In genomic region chr13:44259045-44260042, GRCh38 we compare ENCODE assay signal across 8 cellular contexts.
A peak's percentile ranks its signal among the peaks of the same experiment; 100 is the strongest.
DNase-seq lines count a peak whose midpoint lies in the region; ATAC-seq, FAIRE-seq and TF ChIP-seq lines count a peak whose summit lies in the region.

No MANE protein-coding gene starts in this region.

- DNase-seq in UCSD-AML1 (lab: John Stamatoyannopoulos, UW; ENCODE audit: unreplicated experiment) (peak; percentile 71), brain microvascular endothelial cell (peak; percentile 89), pancreas (peak in 1 of 6 donors; percentile 37), NCI-H2029 (lab: John Stamatoyannopoulos, UW) (no peak), mucosa of gallbladder (ENCODE audit: low spot score) (no peak)

- WGBS in pancreas, 2 donors = 67 to 81% methylated on average over 12 of the region's 12 CpGs

- in situ Hi-C loops in brain microvascular endothelial cell (cut with HindIII; ENCODE audit: low pct_ligation_motif_present, low sequenced_read_pairs) = no loop called here

- H3K9me3 ChIP-seq in BLaER1 treated with 17β-estradiol and CSF1 and Interleukin-3, amounts not matched to agents 10 nM and 100 nM (replicated peaks in 1 of 11) = peaks cover 0 to 2% (median 0%) of the 10 kb centered on the region in 11 experiments; a peak in 2 of 22 replicates
- no peaks in the 10 kb centered on the region for H3K9me3 ChIP-seq in pancreas

- H3K4me2 ChIP-seq in BLaER1 treated with 17β-estradiol and CSF1 and Interleukin-3, amounts not matched to agents 10 nM and 100 nM = peak overlapping the region; percentile 69 to 90 (median 78)

- peak overlapping the region; percentile 41 to 76 (median 66); a peak in 21 of 22 replicates for H3K9ac ChIP-seq in BLaER1 treated with 17β-estradiol and CSF1 and Interleukin-3, amounts not matched to agents 10 nM and 100 nM

- H3K27me3 ChIP-seq in BLaER1 treated with 17β-estradiol and CSF1 and Interleukin-3, amounts not matched to agents 10 nM and 100 nM = no peaks in the 10 kb centered on the region
- H3K27me3 ChIP-seq in brain microvascular endothelial cell (replicated peaks) = no peaks in the 10 kb centered on the region
- no peaks in the 10 kb centered on the region for H3K27me3 ChIP-seq in pancreas

- peak overlapping the region; percentile 72 to 85 (median 81) for H3K27ac ChIP-seq in BLaER1 treated with 17β-estradiol and CSF1 and Interleukin-3, amounts not matched to agents 10 nM and 100 nM
- H3K27ac ChIP-seq in brain microvascular endothelial cell (peak overlapping the region; percentile 72), pancreas (peak overlapping the region in 1 of 4 donors; percentile 17)

- H3K4me3 ChIP-seq in BLaER1 treated with 17β-estradiol and CSF1 and Interleukin-3, amounts not matched to agents 10 nM and 100 nM = peak overlapping the region in 4 of 10 experiments; percentile 3 to 33 (median 26); a peak in 5 of 20 replicates
- no peak overlapping the region for H3K4me3 ChIP-seq in brain microvascular endothelial cell (ENCODE audit: low read depth, low read length)
- H3K4me3 ChIP-seq in pancreas = no peak overlapping the region

- ATAC-seq in GM19395 (IDR thresholded peaks at IDR 0.05; ENCODE audit: unreplicated experiment) (peak; percentile 76), HG03469 (IDR thresholded peaks at IDR 0.05; ENCODE audit: unreplicated experiment) (peak; percentile 83), pancreas (peak in 3 of 4 donors; percentile 42 to 79 (median 74))

- TF ChIP-seq CTCF in brain microvascular endothelial cell (IDR thresholded peaks at IDR 0.05; ENCODE audit: low read depth, low read length, missing control alignments) (no peak), pancreas (IDR thresholded peaks at IDR 0.05) (no peak)

- peaks cover 31 to 65% (median 38%) of the 10 kb centered on the region in 10 experiments for H3K4me1 ChIP-seq in BLaER1 treated with 17β-estradiol and CSF1 and Interleukin-3, amounts not matched to agents 10 nM and 100 nM
- peaks cover 0 to 5% (median 0%) of the 10 kb centered on the region in 3 donors for H3K4me1 ChIP-seq in pancreas

- no peaks in the 10 kb centered on the region for H3K36me3 ChIP-seq in BLaER1 treated with 17β-estradiol and CSF1 and Interleukin-3, amounts not matched to agents 10 nM and 100 nM
- H3K36me3 ChIP-seq in brain microvascular endothelial cell (replicated peaks) (no peaks in the 10 kb centered on the region), pancreas (no peaks in the 10 kb centered on the region)

- no peak for FAIRE-seq in pancreas (lab: Jason Lieb, UNC)

- no peaks in the 10 kb centered on the region for H4K20me1 ChIP-seq in BLaER1 treated with 17β-estradiol and CSF1 and Interleukin-3, amounts not matched to agents 10 nM and 100 nM

- intact Hi-C loops in pancreas (cut with DNase I) = no loop called here

Comparison
In these comparisons a context has a peak if more than half of its experiments do, and no peak if none do; other contexts are left out.
1. DNase-seq: peak in UCSD-AML1 (single experiment) and brain microvascular endothelial cell (single experiment); none in NCI-H2029 (single experiment) and mucosa of gallbladder (single experiment).
2. Peak in every context shown above with its lines, with median percentiles within 50 percentile points of each other: ATAC-seq.